1 cellular context compared by ENCODE assay signal in the genomic region with DNA sequence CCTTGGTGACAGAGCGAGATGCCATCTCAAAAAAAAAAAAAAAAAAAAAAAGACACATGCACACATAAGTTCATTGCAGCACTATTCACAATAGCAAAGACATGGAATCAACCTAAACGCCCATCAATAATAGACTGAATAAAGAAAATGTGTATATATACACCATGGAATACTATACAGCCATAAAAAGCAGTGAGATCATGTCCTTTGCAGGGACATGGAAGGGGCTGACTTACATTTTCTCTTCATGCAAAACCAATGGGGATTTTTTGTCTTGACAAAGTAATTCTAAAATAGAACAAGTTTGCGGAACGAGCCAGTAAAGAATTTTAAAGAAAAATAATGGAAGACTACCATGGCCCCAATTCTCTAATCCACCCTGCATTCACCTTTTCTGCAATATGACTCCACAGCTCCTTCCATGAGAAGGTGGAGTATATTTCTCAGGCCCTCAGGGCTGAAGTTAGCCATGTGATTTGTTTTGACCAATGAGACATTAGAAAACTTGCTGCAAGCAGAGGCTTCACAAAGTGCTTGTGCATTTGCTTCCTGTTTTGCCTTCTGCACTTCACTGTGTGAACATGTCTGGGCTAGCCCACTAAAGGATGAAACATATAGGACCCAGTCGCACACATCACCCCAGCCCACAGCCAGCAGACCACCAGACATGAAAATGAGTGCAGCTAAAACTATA.
TF ChIP-seq lines count a peak whose summit lies in the region.

No MANE protein-coding gene starts in this region.

TF ChIP-seq in K562, 482 proteins besides CTCF, POLR2A, EP300 and RAD21 (continued from another document):
- TF ChIP-seq, protein P1, sequence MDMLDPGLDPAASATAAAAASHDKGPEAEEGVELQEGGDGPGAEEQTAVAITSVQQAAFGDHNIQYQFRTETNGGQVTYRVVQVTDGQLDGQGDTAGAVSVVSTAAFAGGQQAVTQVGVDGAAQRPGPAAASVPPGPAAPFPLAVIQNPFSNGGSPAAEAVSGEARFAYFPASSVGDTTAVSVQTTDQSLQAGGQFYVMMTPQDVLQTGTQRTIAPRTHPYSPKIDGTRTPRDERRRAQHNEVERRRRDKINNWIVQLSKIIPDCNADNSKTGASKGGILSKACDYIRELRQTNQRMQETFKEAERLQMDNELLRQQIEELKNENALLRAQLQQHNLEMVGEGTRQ (CRISPR knock-in tag; IDR thresholded peaks at IDR 0.05) = peak; percentile 41; the same call in 1 of the 2 replicates
- TF ChIP-seq ZNF766 (CRISPR knock-in tag; conservative IDR thresholded peaks at IDR 0.05) = no peak
- no peak for TF ChIP-seq NRF1 (conservative IDR thresholded peaks at IDR 0.05 in 1 of 2, IDR thresholded peaks at IDR 0.05 in 1 of 2)
- TF ChIP-seq BHLHE40 (IDR thresholded peaks at IDR 0.05; ENCODE audit: low read length) = no peak
